In the genomic region with DNA sequence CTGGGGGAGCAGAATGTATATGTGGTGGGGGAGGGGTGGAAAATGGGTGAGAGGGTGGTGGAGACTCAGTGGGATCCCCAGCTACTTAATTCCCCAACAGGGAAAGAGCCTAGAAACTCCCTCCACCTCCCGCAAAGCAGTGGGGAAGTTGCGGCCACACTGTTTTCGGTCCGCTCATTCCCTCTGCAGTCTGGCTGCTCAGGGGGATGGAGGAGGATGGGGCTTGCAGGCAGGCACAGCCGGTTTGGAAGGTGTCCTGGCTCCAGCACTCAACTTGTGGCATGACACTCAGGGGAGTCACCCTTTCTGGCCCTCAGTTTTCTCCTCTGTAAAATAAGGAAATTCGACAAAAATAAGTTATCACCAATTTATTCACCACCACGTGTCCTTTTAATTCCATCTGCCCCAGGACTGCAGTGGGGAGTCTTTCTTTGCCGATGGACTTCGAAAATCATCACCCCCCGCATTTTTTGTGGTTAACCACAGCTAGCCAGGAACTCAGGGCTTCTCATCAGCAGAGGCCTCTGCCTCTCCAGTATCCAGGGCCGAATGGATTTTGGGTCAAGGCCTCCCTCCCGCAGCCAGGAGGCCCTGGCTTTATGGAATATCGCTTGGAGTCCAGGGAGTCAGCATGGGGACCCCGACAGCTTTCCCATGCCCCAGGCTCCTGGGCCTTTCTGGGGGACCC, we compare ENCODE assay signal across 1 cellular context.
TF ChIP-seq lines count a peak whose summit lies in the region.

No MANE protein-coding gene starts in this region.

TF ChIP-seq in GM23338, 12 proteins besides CTCF, POLR2A, EP300 and RAD21:
- TF ChIP-seq, protein P1, sequence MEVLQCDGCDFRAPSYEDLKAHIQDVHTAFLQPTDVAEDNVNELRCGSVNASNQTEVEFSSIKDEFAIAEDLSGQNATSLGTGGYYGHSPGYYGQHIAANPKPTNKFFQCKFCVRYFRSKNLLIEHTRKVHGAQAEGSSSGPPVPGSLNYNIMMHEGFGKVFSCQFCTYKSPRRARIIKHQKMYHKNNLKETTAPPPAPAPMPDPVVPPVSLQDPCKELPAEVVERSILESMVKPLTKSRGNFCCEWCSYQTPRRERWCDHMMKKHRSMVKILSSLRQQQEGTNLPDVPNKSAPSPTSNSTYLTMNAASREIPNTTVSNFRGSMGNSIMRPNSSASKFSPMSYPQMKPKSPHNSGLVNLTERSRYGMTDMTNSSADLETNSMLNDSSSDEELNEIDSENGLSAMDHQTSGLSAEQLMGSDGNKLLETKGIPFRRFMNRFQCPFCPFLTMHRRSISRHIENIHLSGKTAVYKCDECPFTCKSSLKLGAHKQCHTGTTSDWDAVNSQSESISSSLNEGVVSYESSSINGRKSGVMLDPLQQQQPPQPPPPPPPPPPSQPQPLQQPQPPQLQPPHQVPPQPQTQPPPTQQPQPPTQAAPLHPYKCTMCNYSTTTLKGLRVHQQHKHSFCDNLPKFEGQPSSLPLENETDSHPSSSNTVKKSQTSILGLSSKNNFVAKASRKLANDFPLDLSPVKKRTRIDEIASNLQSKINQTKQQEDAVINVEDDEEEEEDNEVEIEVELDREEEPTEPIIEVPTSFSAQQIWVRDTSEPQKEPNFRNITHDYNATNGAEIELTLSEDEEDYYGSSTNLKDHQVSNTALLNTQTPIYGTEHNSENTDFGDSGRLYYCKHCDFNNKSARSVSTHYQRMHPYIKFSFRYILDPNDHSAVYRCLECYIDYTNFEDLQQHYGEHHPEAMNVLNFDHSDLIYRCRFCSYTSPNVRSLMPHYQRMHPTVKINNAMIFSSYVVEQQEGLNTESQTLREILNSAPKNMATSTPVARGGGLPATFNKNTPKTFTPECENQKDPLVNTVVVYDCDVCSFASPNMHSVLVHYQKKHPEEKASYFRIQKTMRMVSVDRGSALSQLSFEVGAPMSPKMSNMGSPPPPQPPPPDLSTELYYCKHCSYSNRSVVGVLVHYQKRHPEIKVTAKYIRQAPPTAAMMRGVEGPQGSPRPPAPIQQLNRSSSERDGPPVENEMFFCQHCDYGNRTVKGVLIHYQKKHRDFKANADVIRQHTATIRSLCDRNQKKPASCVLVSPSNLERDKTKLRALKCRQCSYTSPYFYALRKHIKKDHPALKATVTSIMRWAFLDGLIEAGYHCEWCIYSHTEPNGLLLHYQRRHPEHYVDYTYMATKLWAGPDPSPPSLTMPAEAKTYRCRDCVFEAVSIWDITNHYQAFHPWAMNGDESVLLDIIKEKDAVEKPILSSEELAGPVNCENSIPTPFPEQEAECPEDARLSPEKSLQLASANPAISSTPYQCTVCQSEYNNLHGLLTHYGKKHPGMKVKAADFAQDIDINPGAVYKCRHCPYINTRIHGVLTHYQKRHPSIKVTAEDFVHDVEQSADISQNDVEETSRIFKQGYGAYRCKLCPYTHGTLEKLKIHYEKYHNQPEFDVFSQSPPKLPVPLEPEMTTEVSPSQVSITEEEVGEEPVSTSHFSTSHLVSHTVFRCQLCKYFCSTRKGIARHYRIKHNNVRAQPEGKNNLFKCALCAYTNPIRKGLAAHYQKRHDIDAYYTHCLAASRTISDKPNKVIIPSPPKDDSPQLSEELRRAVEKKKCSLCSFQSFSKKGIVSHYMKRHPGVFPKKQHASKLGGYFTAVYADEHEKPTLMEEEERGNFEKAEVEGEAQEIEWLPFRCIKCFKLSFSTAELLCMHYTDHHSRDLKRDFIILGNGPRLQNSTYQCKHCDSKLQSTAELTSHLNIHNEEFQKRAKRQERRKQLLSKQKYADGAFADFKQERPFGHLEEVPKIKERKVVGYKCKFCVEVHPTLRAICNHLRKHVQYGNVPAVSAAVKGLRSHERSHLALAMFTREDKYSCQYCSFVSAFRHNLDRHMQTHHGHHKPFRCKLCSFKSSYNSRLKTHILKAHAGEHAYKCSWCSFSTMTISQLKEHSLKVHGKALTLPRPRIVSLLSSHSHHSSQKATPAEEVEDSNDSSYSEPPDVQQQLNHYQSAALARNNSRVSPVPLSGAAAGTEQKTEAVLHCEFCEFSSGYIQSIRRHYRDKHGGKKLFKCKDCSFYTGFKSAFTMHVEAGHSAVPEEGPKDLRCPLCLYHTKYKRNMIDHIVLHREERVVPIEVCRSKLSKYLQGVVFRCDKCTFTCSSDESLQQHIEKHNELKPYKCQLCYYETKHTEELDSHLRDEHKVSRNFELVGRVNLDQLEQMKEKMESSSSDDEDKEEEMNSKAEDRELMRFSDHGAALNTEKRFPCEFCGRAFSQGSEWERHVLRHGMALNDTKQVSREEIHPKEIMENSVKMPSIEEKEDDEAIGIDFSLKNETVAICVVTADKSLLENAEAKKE (CRISPR knock-in tag; IDR thresholded peaks at IDR 0.05), result no peak
- TF ChIP-seq EZH2phosphoT487 (IDR thresholded peaks at IDR 0.05; ENCODE audit: unreplicated experiment), result no peak
- TF ChIP-seq EZH2 (IDR thresholded peaks at IDR 0.05; ENCODE audit: low read depth, unreplicated experiment), result no peak
- TF ChIP-seq ZNF331 (CRISPR knock-in tag; IDR thresholded peaks at IDR 0.05; ENCODE audit: low read depth), result no peak
- TF ChIP-seq, protein P2, sequence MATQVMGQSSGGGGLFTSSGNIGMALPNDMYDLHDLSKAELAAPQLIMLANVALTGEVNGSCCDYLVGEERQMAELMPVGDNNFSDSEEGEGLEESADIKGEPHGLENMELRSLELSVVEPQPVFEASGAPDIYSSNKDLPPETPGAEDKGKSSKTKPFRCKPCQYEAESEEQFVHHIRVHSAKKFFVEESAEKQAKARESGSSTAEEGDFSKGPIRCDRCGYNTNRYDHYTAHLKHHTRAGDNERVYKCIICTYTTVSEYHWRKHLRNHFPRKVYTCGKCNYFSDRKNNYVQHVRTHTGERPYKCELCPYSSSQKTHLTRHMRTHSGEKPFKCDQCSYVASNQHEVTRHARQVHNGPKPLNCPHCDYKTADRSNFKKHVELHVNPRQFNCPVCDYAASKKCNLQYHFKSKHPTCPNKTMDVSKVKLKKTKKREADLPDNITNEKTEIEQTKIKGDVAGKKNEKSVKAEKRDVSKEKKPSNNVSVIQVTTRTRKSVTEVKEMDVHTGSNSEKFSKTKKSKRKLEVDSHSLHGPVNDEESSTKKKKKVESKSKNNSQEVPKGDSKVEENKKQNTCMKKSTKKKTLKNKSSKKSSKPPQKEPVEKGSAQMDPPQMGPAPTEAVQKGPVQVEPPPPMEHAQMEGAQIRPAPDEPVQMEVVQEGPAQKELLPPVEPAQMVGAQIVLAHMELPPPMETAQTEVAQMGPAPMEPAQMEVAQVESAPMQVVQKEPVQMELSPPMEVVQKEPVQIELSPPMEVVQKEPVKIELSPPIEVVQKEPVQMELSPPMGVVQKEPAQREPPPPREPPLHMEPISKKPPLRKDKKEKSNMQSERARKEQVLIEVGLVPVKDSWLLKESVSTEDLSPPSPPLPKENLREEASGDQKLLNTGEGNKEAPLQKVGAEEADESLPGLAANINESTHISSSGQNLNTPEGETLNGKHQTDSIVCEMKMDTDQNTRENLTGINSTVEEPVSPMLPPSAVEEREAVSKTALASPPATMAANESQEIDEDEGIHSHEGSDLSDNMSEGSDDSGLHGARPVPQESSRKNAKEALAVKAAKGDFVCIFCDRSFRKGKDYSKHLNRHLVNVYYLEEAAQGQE (IDR thresholded peaks at IDR 0.05; ENCODE audit: unreplicated experiment), result no peak
- TF ChIP-seq STAT1 (IDR thresholded peaks at IDR 0.05; ENCODE audit: unreplicated experiment), result no peak
- TF ChIP-seq NANOG (IDR thresholded peaks at IDR 0.05; ENCODE audit: borderline replicate concordance), result no peak
- TF ChIP-seq ZNF114 (CRISPR knock-in tag; IDR thresholded peaks at IDR 0.05), result no peak
TF ChIP-seq in GM23338: peak in this region for 0.
